ENCODE assay signal across 10 cellular contexts in the genomic region with DNA sequence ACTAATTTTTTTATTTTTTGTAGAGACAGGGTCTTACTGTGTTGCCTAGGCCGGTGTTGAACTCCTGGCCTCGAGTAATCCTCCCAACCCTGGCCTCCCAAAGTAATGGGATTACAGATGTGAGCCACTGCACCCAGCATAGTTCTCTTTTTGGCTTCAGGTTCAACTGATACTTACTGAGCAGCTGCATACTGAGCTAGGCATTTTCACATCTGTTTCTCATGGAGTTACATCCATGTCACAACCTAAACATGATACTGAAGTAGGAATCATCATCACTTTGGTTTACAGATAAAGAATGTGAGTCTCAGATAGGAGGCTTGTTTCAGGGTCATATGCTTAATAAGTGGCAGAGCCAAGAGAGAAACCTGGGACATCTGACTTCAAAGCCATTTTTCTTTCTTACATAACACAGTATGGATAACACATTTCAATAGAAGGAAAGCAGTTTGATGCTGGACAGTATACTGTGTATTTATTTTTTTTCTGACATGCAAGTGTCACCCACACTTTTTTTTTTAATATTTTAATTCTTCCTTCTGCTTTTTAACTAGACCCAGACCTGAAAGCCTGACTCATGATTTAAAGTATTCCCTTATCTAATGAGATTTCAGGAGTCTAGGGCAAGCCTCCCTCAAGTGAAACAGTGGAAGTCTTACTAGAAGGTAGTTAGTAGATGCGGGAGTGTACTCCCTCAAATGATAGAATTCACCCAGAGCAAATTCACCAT.
DNase-seq lines count a peak whose midpoint lies in the region; ATAC-seq, FAIRE-seq and TF ChIP-seq lines count a peak whose summit lies in the region.
"Had no signal": no experiment of that assay in that cellular context is flagged by ENCODE, and none has a peak within 500 bp of the region (broad histone marks: within the 10 kb centered on the region; RNA-seq: fewer than 3 reads in every experiment).

No MANE protein-coding gene starts in this region.

- no peaks in the 10 kb centered on the region for H3K27me3 Mint-ChIP-seq in GM23338 (ENCODE audit: insufficient read depth, low read depth, poor library complexity)
- H3K27me3 Mint-ChIP-seq in activated T-cell treated with anti-CD3 and anti-CD28 coated beads, Interleukin-2, amount 50 U/mL, for 24 hours = no peaks in the 10 kb centered on the region

- dilution Hi-C loops in keratinocyte (cut with MboI; ENCODE audit: extremely low pct_ligation_motif_present, low sequenced_read_pairs) = no loop called here

- H3K36me3 Mint-ChIP-seq in GM23338 (ENCODE audit: low read depth) = peaks cover 14% of the 10 kb centered on the region
- H3K36me3 Mint-ChIP-seq in activated T-cell treated with anti-CD3 and anti-CD28 coated beads, Interleukin-2, amount 50 U/mL, for 24 hours (ENCODE audit: low read depth) = peaks cover 12% of the 10 kb centered on the region

- H3K4me3 Mint-ChIP-seq in GM23338 = no peak overlapping the region
- no peak overlapping the region for H3K4me3 Mint-ChIP-seq in activated T-cell treated with anti-CD3 and anti-CD28 coated beads, Interleukin-2, amount 50 U/mL, for 24 hours

- H4K20me1 ChIP-seq in keratinocyte (ENCODE audit: control insufficient read depth, extremely low read depth, insufficient read depth, low read length) = no peaks in the 10 kb centered on the region
- no peaks in the 10 kb centered on the region for H4K20me1 ChIP-seq in GM23338 (replicated peaks; ENCODE audit: insufficient read depth)

- FAIRE-seq in keratinocyte (lab: Jason Lieb, UNC) = peak; percentile 78

- H3K4me1 ChIP-seq in keratinocyte (ENCODE audit: control insufficient read depth, extremely low read depth, insufficient read depth, low read length) (no peaks in the 10 kb centered on the region), GM23338 (ENCODE audit: insufficient read depth) (no peaks in the 10 kb centered on the region)
- H3K4me1 ChIP-seq: breast epithelium had no signal

- H3K4me1 Mint-ChIP-seq in GM23338 = peaks cover 18% of the 10 kb centered on the region; the same call in 2 of the 3 replicates
- H3K4me1 Mint-ChIP-seq in activated T-cell treated with anti-CD3 and anti-CD28 coated beads, Interleukin-2, amount 50 U/mL, for 24 hours (ENCODE audit: low read depth) = peaks cover 3% of the 10 kb centered on the region

- no peaks in the 10 kb centered on the region for H3F3A ChIP-seq in GM23338 (replicated peaks; ENCODE audit: low read depth)

- no peaks in the 10 kb centered on the region for H3K79me2 ChIP-seq in keratinocyte (ENCODE audit: control insufficient read depth, insufficient read depth, low read length)
- no peaks in the 10 kb centered on the region for H3K79me2 ChIP-seq in GM23338 (replicated peaks; ENCODE audit: insufficient read depth)

- DNase-seq in keratinocyte (ENCODE audit: low read depth, low spot score) (no peak), GM23338 (ENCODE audit: low spot score) (no peak), NCI-H146 treated with DMSO at 0.1 percent for 48 hours (lab: John Stamatoyannopoulos, UW; ENCODE audit: unreplicated experiment) (no peak), erythroblast (lab: John Stamatoyannopoulos, UW) (no peak)
- DNase-seq in activated T-cell treated with anti-CD3 and anti-CD28 coated beads, Interleukin-2, amount 50 U/mL, for 24 hours = no peak
- DNase-seq: occipital lobe had no signal

- H3K4me3 ChIP-seq in keratinocyte (ENCODE audit: control insufficient read depth in 2 of 3, extremely low read depth in 1 of 3, insufficient read depth in 2 of 3, low read depth in 1 of 3, low read length in 3 of 3) (no peak overlapping the region), GM23338 (no peak overlapping the region)
- H3K4me3 ChIP-seq: breast epithelium had no signal

- no peak for TF ChIP-seq POLR2A in erythroblast (IDR thresholded peaks at IDR 0.05; ENCODE audit: low read length)

- H3K27ac Mint-ChIP-seq in GM23338 = no peak overlapping the region
- H3K27ac Mint-ChIP-seq in activated T-cell treated with anti-CD3 and anti-CD28 coated beads, Interleukin-2, amount 50 U/mL, for 24 hours = no peak overlapping the region

- no peaks in the 10 kb centered on the region; the same call in 2 of the 3 replicates for H3K9me3 Mint-ChIP-seq in GM23338
- no peaks in the 10 kb centered on the region for H3K9me3 Mint-ChIP-seq in activated T-cell treated with anti-CD3 and anti-CD28 coated beads, Interleukin-2, amount 50 U/mL, for 24 hours

- no peak overlapping the region for H3K9ac ChIP-seq in keratinocyte (ENCODE audit: control insufficient read depth, extremely low read depth, insufficient read depth, low read length)

- H3K9me2 ChIP-seq in GM23338 (ENCODE audit: insufficient read depth) = no peaks in the 10 kb centered on the region

- H3K36me3 ChIP-seq in keratinocyte (ENCODE audit: control insufficient read depth in 2 of 2, extremely low read depth in 1 of 2, insufficient read depth in 2 of 2, low read length in 2 of 2) (peaks cover 0 to 1% of the 10 kb centered on the region in 2 experiments), GM23338 (ENCODE audit: insufficient read depth) (no peaks in the 10 kb centered on the region)
- H3K36me3 ChIP-seq: breast epithelium had no signal

- H3K9me3 ChIP-seq in keratinocyte (ENCODE audit: control insufficient read depth, low read depth, low read length) = no peaks in the 10 kb centered on the region
- H3K9me3 ChIP-seq: breast epithelium had no signal

- TF ChIP-seq CTCF in keratinocyte (optimal IDR thresholded peaks at IDR 0.05 in 1 of 3, IDR thresholded peaks at IDR 0.05 in 1 of 3, conservative IDR thresholded peaks at IDR 0.05 in 1 of 3; ENCODE audit: extremely low read depth in 1 of 3, insufficient read depth in 2 of 3, low read length in 3 of 3) = no peak
- TF ChIP-seq CTCF in GM23338 (conservative IDR thresholded peaks at IDR 0.05; ENCODE audit: low read depth in 2 of 2) = no peak

- ATAC-seq in GM18870 (IDR thresholded peaks at IDR 0.05; ENCODE audit: unreplicated experiment) = peak; percentile 21
- peak; percentile 14 for ATAC-seq in GM21576 (IDR thresholded peaks at IDR 0.05; ENCODE audit: unreplicated experiment)
- peak; percentile 44 for ATAC-seq in HG03432 (IDR thresholded peaks at IDR 0.05; ENCODE audit: unreplicated experiment)
- ATAC-seq in GM23338 = no peak; the same call in 1 of the 3 replicates

- H3K9me1 ChIP-seq in keratinocyte (ENCODE audit: control insufficient read depth, extremely low read depth, insufficient read depth, low read length) = no peaks in the 10 kb centered on the region

- no peak overlapping the region for H3K27ac ChIP-seq in keratinocyte (ENCODE audit: control insufficient read depth, insufficient read depth, low read length)
- no peak overlapping the region for H3K27ac ChIP-seq in GM23338 (ENCODE audit: low read depth)
- H3K27ac ChIP-seq: breast epithelium had no signal

- H2AFZ ChIP-seq in keratinocyte (ENCODE audit: control insufficient read depth, low read length) = no peak overlapping the region
- no peak overlapping the region for H2AFZ ChIP-seq in GM23338

- H3K4me2 ChIP-seq in keratinocyte (ENCODE audit: control insufficient read depth, extremely low read depth, insufficient read depth, low read depth, low read length) (no peak overlapping the region), GM23338 (no peak overlapping the region)

- no peaks in the 10 kb centered on the region for H3K27me3 ChIP-seq in keratinocyte (ENCODE audit: control insufficient read depth, extremely low read depth, insufficient read depth, low read length)
- H3K27me3 ChIP-seq in GM23338 (ENCODE audit: insufficient read depth) = no peaks in the 10 kb centered on the region
- H3K27me3 ChIP-seq: breast epithelium had no signal

TF ChIP-seq in GM23338, 12 proteins besides CTCF, POLR2A, EP300 and RAD21:
- no peak for TF ChIP-seq NANOG (IDR thresholded peaks at IDR 0.05; ENCODE audit: borderline replicate concordance)
